ENCODE assay signal across 8 cellular contexts in genomic region chr10:80465839-80466590, GRCh38. TPM values are rescaled to one million over a fixed set of nuclear protein-coding genes. Genes with fewer than 3 reads are reported as not detected.
DNase-seq lines count a peak whose midpoint lies in the region; ATAC-seq, FAIRE-seq and TF ChIP-seq lines count a peak whose summit lies in the region.

No MANE protein-coding gene starts in this region.

- H2AFZ ChIP-seq in endothelial cell of umbilical vein (ENCODE audit: low read depth, low read length) = no peak overlapping the region

- H3K9me3 ChIP-seq in endothelial cell of umbilical vein (replicated peaks; ENCODE audit: control insufficient read depth, insufficient read depth, low read length) = no peaks in the 10 kb centered on the region

- peak overlapping the region; percentile 60 for H3K27ac Mint-ChIP-seq in HFFc6
- peak overlapping the region; percentile 90 for H3K27ac Mint-ChIP-seq in T-helper 2 cell treated with Interferon-gamma antibody and Interleukin-4, amounts not matched to agents 5 μg/mL and 100 μg/mL, for 36 hours
- peak overlapping the region; percentile 72 to 75 for H3K27ac Mint-ChIP-seq in stimulated activated naive CD8-positive, alpha-beta T cell treated with anti-CD3 and anti-CD28 coated beads, Interleukin-15, amount 100 ng/mL, for 72 hours

- peaks cover 0 to 7% of the 10 kb centered on the region in 2 experiments for H3K36me3 ChIP-seq in endothelial cell of umbilical vein (ENCODE audit: control insufficient read depth in 2 of 2, extremely low read depth in 1 of 2, insufficient read depth in 2 of 2, low read length in 2 of 2)

- H3K27ac ChIP-seq in endothelial cell of umbilical vein (ENCODE audit: insufficient read depth, low read depth, low read length) = peak overlapping the region; percentile 79

- TF ChIP-seq CTCF in HFFc6 (IDR thresholded peaks at IDR 0.05) = no peak
- TF ChIP-seq CTCF in endothelial cell of umbilical vein (IDR thresholded peaks at IDR 0.05; ENCODE audit: extremely low read depth in 1 of 2, insufficient read depth in 1 of 2, low read depth in 1 of 2, low read length in 2 of 2) = no peak

- TF ChIP-seq POLR2A in endothelial cell of umbilical vein (IDR thresholded peaks at IDR 0.05; ENCODE audit: low read depth, low read length) = no peak

- intact Hi-C loops in endothelial cell of umbilical vein (cut with micrococcal nuclease) = no loop called here

- peak; percentile 58 for ATAC-seq in stimulated activated naive CD8-positive, alpha-beta T cell treated with anti-CD3 and anti-CD28 coated beads, Interleukin-15, amount 100 ng/mL, for 72 hours
- ATAC-seq in GM19452 (IDR thresholded peaks at IDR 0.05; ENCODE audit: unreplicated experiment) = no peak

- FAIRE-seq in endothelial cell of umbilical vein (lab: Jason Lieb, UNC) = no peak

- H3K27me3 Mint-ChIP-seq in HFFc6 (ENCODE audit: insufficient read depth) = peaks cover 5% of the 10 kb centered on the region; the same call in 1 of the 2 replicates
- no peaks in the 10 kb centered on the region for H3K27me3 Mint-ChIP-seq in T-helper 2 cell treated with Interferon-gamma antibody and Interleukin-4, amounts not matched to agents 5 μg/mL and 100 μg/mL, for 36 hours (ENCODE audit: low read depth)
- H3K27me3 Mint-ChIP-seq in stimulated activated naive CD8-positive, alpha-beta T cell treated with anti-CD3 and anti-CD28 coated beads, Interleukin-15, amount 100 ng/mL, for 72 hours = no peaks in the 10 kb centered on the region

- CTCF ChIA-PET in endothelial cell of umbilical vein (lab: Charles Lee) = interaction anchor here (1.0 to 37.4 kb wide), 5 partner anchors 9 to 40 kb away, joined by 3 to 1118 read pairs (median 7); no protein-coding TSS in a partner anchor

- peak overlapping the region; percentile 20 for H3K9ac ChIP-seq in endothelial cell of umbilical vein (replicated peaks; ENCODE audit: extremely low read depth, insufficient read depth, low read length)

- no peaks in the 10 kb centered on the region for H3K9me3 Mint-ChIP-seq in HFFc6
- no peaks in the 10 kb centered on the region for H3K9me3 Mint-ChIP-seq in T-helper 2 cell treated with Interferon-gamma antibody and Interleukin-4, amounts not matched to agents 5 μg/mL and 100 μg/mL, for 36 hours
- no peaks in the 10 kb centered on the region for H3K9me3 Mint-ChIP-seq in stimulated activated naive CD8-positive, alpha-beta T cell treated with anti-CD3 and anti-CD28 coated beads, Interleukin-15, amount 100 ng/mL, for 72 hours

- peaks cover 78% of the 10 kb centered on the region for H3K4me1 Mint-ChIP-seq in HFFc6 (ENCODE audit: low read depth)
- H3K4me1 Mint-ChIP-seq in T-helper 2 cell treated with Interferon-gamma antibody and Interleukin-4, amounts not matched to agents 5 μg/mL and 100 μg/mL, for 36 hours (ENCODE audit: low read depth) = peaks cover 82% of the 10 kb centered on the region
- peaks cover 100% of the 10 kb centered on the region for H3K4me1 Mint-ChIP-seq in stimulated activated naive CD8-positive, alpha-beta T cell treated with anti-CD3 and anti-CD28 coated beads, Interleukin-15, amount 100 ng/mL, for 72 hours

- POLR2A ChIA-PET in endothelial cell of umbilical vein (lab: Charles Lee) = interaction anchor here (1.5 kb wide), 1 partner anchor 10 kb away, joined by 5 read pairs; no protein-coding TSS in a partner anchor

- peaks cover 5% of the 10 kb centered on the region for H3K36me3 Mint-ChIP-seq in HFFc6 (ENCODE audit: low read depth)
- H3K36me3 Mint-ChIP-seq in T-helper 2 cell treated with Interferon-gamma antibody and Interleukin-4, amounts not matched to agents 5 μg/mL and 100 μg/mL, for 36 hours (ENCODE audit: low read depth) = peaks cover 53% of the 10 kb centered on the region

- H3K4me1 ChIP-seq in endothelial cell of umbilical vein (ENCODE audit: control insufficient read depth, extremely low read depth, insufficient read depth, low read length) = peaks cover 94% of the 10 kb centered on the region

- peak overlapping the region; percentile 86 for H3K4me2 ChIP-seq in endothelial cell of umbilical vein (ENCODE audit: insufficient read depth, low read length)

- dilution Hi-C loops in endothelial cell of umbilical vein (cut with MboI; ENCODE audit: extremely low pct_ligation_motif_present, low sequenced_read_pairs) = no loop called here

- H4K20me1 ChIP-seq in endothelial cell of umbilical vein (replicated peaks; ENCODE audit: control insufficient read depth, extremely low read depth, insufficient read depth, low read length) = peaks cover 6% of the 10 kb centered on the region

- H3K9me1 ChIP-seq in endothelial cell of umbilical vein (replicated peaks; ENCODE audit: control insufficient read depth, extremely low read depth, insufficient read depth, low read length) = no peaks in the 10 kb centered on the region

- no peak overlapping the region; the same call in 1 of the 2 replicates for H3K4me3 Mint-ChIP-seq in HFFc6
- H3K4me3 Mint-ChIP-seq in T-helper 2 cell treated with Interferon-gamma antibody and Interleukin-4, amounts not matched to agents 5 μg/mL and 100 μg/mL, for 36 hours = peak overlapping the region; percentile 72
- H3K4me3 Mint-ChIP-seq in stimulated activated naive CD8-positive, alpha-beta T cell treated with anti-CD3 and anti-CD28 coated beads, Interleukin-15, amount 100 ng/mL, for 72 hours = peak overlapping the region; percentile 76 to 83

- H3K79me2 ChIP-seq in endothelial cell of umbilical vein (ENCODE audit: control insufficient read depth, insufficient read depth, low read length) = peaks cover 99% of the 10 kb centered on the region

- no peak overlapping the region for H3K4me3 ChIP-seq in endothelial cell of umbilical vein (replicated peaks in 1 of 3; ENCODE audit: insufficient read depth in 1 of 3, low read depth in 1 of 3, low read length in 3 of 3)

- DNase-seq in HFFc6 (no peak), endothelial cell of umbilical vein (ENCODE audit: low read depth, low spot score) (no peak), occipital lobe (lab: John Stamatoyannopoulos, UW) (no peak), NCI-H1092 treated with DMSO at 0.1 percent for 48 hours (lab: John Stamatoyannopoulos, UW) (no peak), NCI-H2227 (lab: John Stamatoyannopoulos, UW; ENCODE audit: unreplicated experiment) (no peak)
- no peak for DNase-seq in T-helper 2 cell treated with Interferon-gamma antibody and Interleukin-4, amounts not matched to agents 5 μg/mL and 100 μg/mL, for 36 hours (ENCODE audit: low spot score)
- DNase-seq in stimulated activated naive CD8-positive, alpha-beta T cell treated with anti-CD3 and anti-CD28 coated beads, Interleukin-15, amount 100 ng/mL, for 72 hours = no peak

- BruUV-seq in endothelial cell of umbilical vein (replicated peaks; lab: Mats Ljungman, UMichigan) = no TSS peak

- H3K27me3 ChIP-seq in endothelial cell of umbilical vein (ENCODE audit: control insufficient read depth in 2 of 2, insufficient read depth in 2 of 2, low read length in 2 of 2) = no peaks in the 10 kb centered on the region

TF ChIP-seq in endothelial cell of umbilical vein, 7 proteins besides CTCF, POLR2A, EP300 and RAD21:
- TF ChIP-seq, protein P1, sequence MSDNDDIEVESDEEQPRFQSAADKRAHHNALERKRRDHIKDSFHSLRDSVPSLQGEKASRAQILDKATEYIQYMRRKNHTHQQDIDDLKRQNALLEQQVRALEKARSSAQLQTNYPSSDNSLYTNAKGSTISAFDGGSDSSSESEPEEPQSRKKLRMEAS (IDR thresholded peaks at IDR 0.05; ENCODE audit: insufficient read depth, insufficient read length) = no peak
- TF ChIP-seq FOS (IDR thresholded peaks at IDR 0.05; ENCODE audit: borderline replicate concordance, insufficient read depth, low read length) (no peak), GATA2 (IDR thresholded peaks at IDR 0.05; ENCODE audit: insufficient read depth, insufficient read length, low read depth, low read length) (no peak), EZH2 (IDR thresholded peaks at IDR 0.05; ENCODE audit: borderline replicate concordance, low read depth, low read length, severe bottlenecking) (no peak), POLR2AphosphoS5 (IDR thresholded peaks at IDR 0.05; ENCODE audit: insufficient read depth, low read depth, low read length) (no peak), MYC (IDR thresholded peaks at IDR 0.05; ENCODE audit: low read depth, low read length) (no peak), JUN (IDR thresholded peaks at IDR 0.05; ENCODE audit: borderline replicate concordance, insufficient read depth, insufficient read length, low read depth) (no peak)

RNA-seq across cellular contexts. Expression of gene TSPAN14, which starts 11.9 kb away (rescaled TPM):
- 10 to 100 TPM; 72.9 to 96.2 (median 84.5) TPM for total RNA-seq in HFFc6 (2021; fragmentation: NEBNext Ultra II Directional; extraction: Animal tissue kit (Norgen Biotek cat#: 25700))
- 237 and 242 TPM in 2 replicates for total RNA-seq in endothelial cell of umbilical vein
- 210 and 211 TPM in 2 replicates for polyA plus RNA-seq in endothelial cell of umbilical vein
- 175 and 189 TPM in 2 replicates for polyA plus RNA-seq in endothelial cell of umbilical vein (2011; cell fraction: cytosol; rRNA removed)
- polyA plus RNA-seq in endothelial cell of umbilical vein (2011; cell fraction: nucleus; rRNA removed) = 188 and 193 TPM in 2 replicates
- polyA plus RNA-seq in endothelial cell of umbilical vein (2012) = 199 and 207 TPM in 2 replicates
- polyA minus RNA-seq in endothelial cell of umbilical vein = 175 and 203 TPM in 2 replicates
- polyA minus RNA-seq in endothelial cell of umbilical vein (2011; cell fraction: cytosol; rRNA and poly(A)+ RNA removed) = 8.0 TPM
- 82.2 and 84.2 TPM in 2 replicates for polyA minus RNA-seq in endothelial cell of umbilical vein (2011; cell fraction: nucleus; rRNA and poly(A)+ RNA removed)
- 35.7 TPM for total RNA-seq in occipital lobe

RNA-seq across cellular contexts. Expression of gene PRXL2A, which starts 57.7 kb away (rescaled TPM):
- total RNA-seq in HFFc6 (2021; fragmentation: NEBNext Ultra II Directional; extraction: Animal tissue kit (Norgen Biotek cat#: 25700)) = under 1 TPM in 3 of 6 experiments, not detected in 3; 0.15 to 0.52 (median 0.28) TPM
- total RNA-seq in endothelial cell of umbilical vein (290 and 321 TPM in 2 replicates), occipital lobe (70.5 TPM)
- polyA plus RNA-seq in endothelial cell of umbilical vein = 68.1 and 113 TPM in 2 replicates
- polyA plus RNA-seq in endothelial cell of umbilical vein (2011; cell fraction: cytosol; rRNA removed) = 215 and 226 TPM in 2 replicates
- polyA plus RNA-seq in endothelial cell of umbilical vein (2011; cell fraction: nucleus; rRNA removed) = 92.3 and 112 TPM in 2 replicates
- polyA plus RNA-seq in endothelial cell of umbilical vein (2012) = 256 and 281 TPM in 2 replicates
- polyA minus RNA-seq in endothelial cell of umbilical vein = 99.3 and 99.6 TPM in 2 replicates
- 8.0 TPM for polyA minus RNA-seq in endothelial cell of umbilical vein (2011; cell fraction: cytosol; rRNA and poly(A)+ RNA removed)
- polyA minus RNA-seq in endothelial cell of umbilical vein (2011; cell fraction: nucleus; rRNA and poly(A)+ RNA removed) = 28.6 and 41.4 TPM in 2 replicates

Comparison
In these comparisons a context has a peak if more than half of its experiments do, and no peak if none do; other contexts are left out.
1. RNA of gene PRXL2A, which starts 57.7 kb away (total RNA-seq): 290 to 321 TPM in endothelial cell of umbilical vein and 70.5 TPM in occipital lobe (single experiment); 0.15 to 0.52 TPM in HFFc6; every median in the first group is over 10 times any median in the second.
2. Peak in every context shown above with its lines, with median percentiles within 50 percentile points of each other: H3K27ac Mint-ChIP-seq.